23 cellular contexts compared by ENCODE assay signal in the genomic region with DNA sequence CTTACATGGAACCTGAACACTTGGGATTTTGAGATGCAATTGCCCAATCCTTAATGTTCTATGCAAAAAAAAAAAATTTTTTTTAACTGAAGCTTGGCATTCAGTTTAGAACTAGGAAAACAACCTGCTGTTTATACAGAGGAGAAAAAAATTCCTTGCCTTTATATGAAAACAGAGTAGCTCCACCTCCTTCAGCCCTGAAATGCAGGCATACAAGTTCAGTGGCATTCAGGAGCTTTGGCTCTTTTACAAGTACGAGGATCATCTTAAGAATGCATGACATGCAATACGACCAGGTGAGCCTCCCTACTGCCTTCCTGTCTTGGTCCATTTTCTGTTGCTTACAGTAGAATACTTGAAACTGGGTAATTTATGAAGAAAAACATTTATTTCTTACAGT. TPM values are rescaled to one million over a fixed set of nuclear protein-coding genes. Genes with fewer than 3 reads are reported as not detected.
DNase-seq lines count a peak whose midpoint lies in the region; ATAC-seq and TF ChIP-seq lines count a peak whose summit lies in the region.
"Had no signal": no experiment of that assay in that cellular context is flagged by ENCODE, and none has a peak within 500 bp of the region (broad histone marks: within the 10 kb centered on the region; RNA-seq: fewer than 3 reads in every experiment).

No MANE protein-coding gene starts in this region.

- H3K4me1 Mint-ChIP-seq in WTC11: peaks cover 10% of the 10 kb centered on the region

- H3K9me3 Mint-ChIP-seq in WTC11: no peaks in the 10 kb centered on the region; the same call in 1 of the 2 replicates
- H3K9me3 Mint-ChIP-seq: CD4-positive, alpha-beta T cell had no signal

- H3K4me3 Mint-ChIP-seq in WTC11: no peak overlapping the region
- H3K4me3 Mint-ChIP-seq: CD4-positive, alpha-beta T cell had no signal

- CTCF ChIA-PET in WTC11 (lab: Charles Lee): interaction anchor here (0.6 to 1.4 kb wide), 2 partner anchors 23 to 41 kb away, joined by 3 to 7 read pairs; no protein-coding TSS in a partner anchor

- POLR2A ChIA-PET in WTC11 (lab: Charles Lee): no interaction called here

- WGBS in right cardiac atrium: 60% methylated on average over 2 of the region's 2 CpGs

- H3K36me3 ChIP-seq in upper lobe of right lung: no peaks in the 10 kb centered on the region
- H3K36me3 ChIP-seq: BLaER1 had no signal

- no peak overlapping the region for H3K4me3 ChIP-seq in upper lobe of right lung
- H3K4me3 ChIP-seq in right cardiac atrium (ENCODE audit: low read length): no peak overlapping the region
- H3K4me3 ChIP-seq: BLaER1 had no signal

- H3K9me3 ChIP-seq in upper lobe of right lung (no peaks in the 10 kb centered on the region), right cardiac atrium (ENCODE audit: control insufficient read depth, low read length) (no peaks in the 10 kb centered on the region)
- H3K9me3 ChIP-seq: BLaER1 had no signal

- DNase-seq in ELF-1 (ENCODE audit: low read depth, low spot score) (peak; percentile 5), WTC11 (ENCODE audit: low spot score) (no peak), islet precursor cell (peak; percentile 69), upper lobe of right lung (no peak), right cardiac atrium (no peak), SKM-1 (lab: John Stamatoyannopoulos, UW; ENCODE audit: unreplicated experiment) (no peak)
- DNase-seq: CD4-positive, alpha-beta T cell; DMS53; HCEC 1CT; IMR-90; NCI-H1048; NCI-H1417 treated with DMSO at 0.1 percent for 48 hours; NCI-H1694 treated with DMSO at 0.1 percent for 48 hours; NCI-H2081; NCI-H226; NCI-H510A; NCI-H69; Right ventricle myocardium superior; RPMI8226 had no signal

- ATAC-seq in WTC11 (peak; percentile 48), upper lobe of right lung (peak; percentile 67), right cardiac atrium (no peak), SK-N-SH treated with all-trans-retinoic acid at 6 μM for 48 hours (no peak)

- H3K4me1 ChIP-seq in upper lobe of right lung: no peaks in the 10 kb centered on the region
- H3K4me1 ChIP-seq in right cardiac atrium (ENCODE audit: control insufficient read depth, insufficient read depth, low read length): no peaks in the 10 kb centered on the region
- H3K4me1 ChIP-seq: BLaER1 had no signal

- no peaks in the 10 kb centered on the region for H3K27me3 Mint-ChIP-seq in WTC11 (ENCODE audit: low read depth)

- no peaks in the 10 kb centered on the region for H3K36me3 Mint-ChIP-seq in WTC11

- intact Hi-C loops in upper lobe of right lung (cut with DNase I) (no loop called here), right cardiac atrium (cut with DNase I) (no loop called here)

- no peak for TF ChIP-seq CTCF in WTC11 (IDR thresholded peaks at IDR 0.05)
- TF ChIP-seq CTCF in upper lobe of right lung (IDR thresholded peaks at IDR 0.05): no peak

- H3K27me3 ChIP-seq in upper lobe of right lung: no peaks in the 10 kb centered on the region
- H3K27me3 ChIP-seq in right cardiac atrium (ENCODE audit: control insufficient read depth, insufficient read depth): no peaks in the 10 kb centered on the region
- H3K27me3 ChIP-seq: BLaER1 had no signal

- H3K27ac Mint-ChIP-seq in WTC11: no peak overlapping the region
- H3K27ac Mint-ChIP-seq: CD4-positive, alpha-beta T cell had no signal

- no peak overlapping the region for H3K27ac ChIP-seq in upper lobe of right lung
- no peak overlapping the region for H3K27ac ChIP-seq in right cardiac atrium (ENCODE audit: low read length)
- H3K27ac ChIP-seq: BLaER1, KMS-11 had no signal

TF ChIP-seq in WTC11, 78 proteins besides CTCF, POLR2A, EP300 and RAD21 (continues in another document):
- TF ChIP-seq, protein P1, sequence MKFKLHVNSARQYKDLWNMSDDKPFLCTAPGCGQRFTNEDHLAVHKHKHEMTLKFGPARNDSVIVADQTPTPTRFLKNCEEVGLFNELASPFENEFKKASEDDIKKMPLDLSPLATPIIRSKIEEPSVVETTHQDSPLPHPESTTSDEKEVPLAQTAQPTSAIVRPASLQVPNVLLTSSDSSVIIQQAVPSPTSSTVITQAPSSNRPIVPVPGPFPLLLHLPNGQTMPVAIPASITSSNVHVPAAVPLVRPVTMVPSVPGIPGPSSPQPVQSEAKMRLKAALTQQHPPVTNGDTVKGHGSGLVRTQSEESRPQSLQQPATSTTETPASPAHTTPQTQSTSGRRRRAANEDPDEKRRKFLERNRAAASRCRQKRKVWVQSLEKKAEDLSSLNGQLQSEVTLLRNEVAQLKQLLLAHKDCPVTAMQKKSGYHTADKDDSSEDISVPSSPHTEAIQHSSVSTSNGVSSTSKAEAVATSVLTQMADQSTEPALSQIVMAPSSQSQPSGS (CRISPR knock-in tag; IDR thresholded peaks at IDR 0.05; ENCODE audit: borderline replicate concordance, low read depth): no peak
- TF ChIP-seq, protein P2, sequence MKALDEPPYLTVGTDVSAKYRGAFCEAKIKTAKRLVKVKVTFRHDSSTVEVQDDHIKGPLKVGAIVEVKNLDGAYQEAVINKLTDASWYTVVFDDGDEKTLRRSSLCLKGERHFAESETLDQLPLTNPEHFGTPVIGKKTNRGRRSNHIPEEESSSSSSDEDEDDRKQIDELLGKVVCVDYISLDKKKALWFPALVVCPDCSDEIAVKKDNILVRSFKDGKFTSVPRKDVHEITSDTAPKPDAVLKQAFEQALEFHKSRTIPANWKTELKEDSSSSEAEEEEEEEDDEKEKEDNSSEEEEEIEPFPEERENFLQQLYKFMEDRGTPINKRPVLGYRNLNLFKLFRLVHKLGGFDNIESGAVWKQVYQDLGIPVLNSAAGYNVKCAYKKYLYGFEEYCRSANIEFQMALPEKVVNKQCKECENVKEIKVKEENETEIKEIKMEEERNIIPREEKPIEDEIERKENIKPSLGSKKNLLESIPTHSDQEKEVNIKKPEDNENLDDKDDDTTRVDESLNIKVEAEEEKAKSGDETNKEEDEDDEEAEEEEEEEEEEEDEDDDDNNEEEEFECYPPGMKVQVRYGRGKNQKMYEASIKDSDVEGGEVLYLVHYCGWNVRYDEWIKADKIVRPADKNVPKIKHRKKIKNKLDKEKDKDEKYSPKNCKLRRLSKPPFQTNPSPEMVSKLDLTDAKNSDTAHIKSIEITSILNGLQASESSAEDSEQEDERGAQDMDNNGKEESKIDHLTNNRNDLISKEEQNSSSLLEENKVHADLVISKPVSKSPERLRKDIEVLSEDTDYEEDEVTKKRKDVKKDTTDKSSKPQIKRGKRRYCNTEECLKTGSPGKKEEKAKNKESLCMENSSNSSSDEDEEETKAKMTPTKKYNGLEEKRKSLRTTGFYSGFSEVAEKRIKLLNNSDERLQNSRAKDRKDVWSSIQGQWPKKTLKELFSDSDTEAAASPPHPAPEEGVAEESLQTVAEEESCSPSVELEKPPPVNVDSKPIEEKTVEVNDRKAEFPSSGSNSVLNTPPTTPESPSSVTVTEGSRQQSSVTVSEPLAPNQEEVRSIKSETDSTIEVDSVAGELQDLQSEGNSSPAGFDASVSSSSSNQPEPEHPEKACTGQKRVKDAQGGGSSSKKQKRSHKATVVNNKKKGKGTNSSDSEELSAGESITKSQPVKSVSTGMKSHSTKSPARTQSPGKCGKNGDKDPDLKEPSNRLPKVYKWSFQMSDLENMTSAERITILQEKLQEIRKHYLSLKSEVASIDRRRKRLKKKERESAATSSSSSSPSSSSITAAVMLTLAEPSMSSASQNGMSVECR (CRISPR knock-in tag; IDR thresholded peaks at IDR 0.05; ENCODE audit: borderline replicate concordance): no peak
- TF ChIP-seq IRF2 (CRISPR knock-in tag; IDR thresholded peaks at IDR 0.05; ENCODE audit: borderline replicate concordance, low read depth): no peak

TF ChIP-seq in SK-N-SH treated with all-trans-retinoic acid at 6 μM for 48 hours, 23 proteins besides CTCF, POLR2A, EP300 and RAD21 (continues in another document):
- TF ChIP-seq PPARA (CRISPR knock-in tag; IDR thresholded peaks at IDR 0.05; ENCODE audit: borderline replicate concordance) (no peak), TOX (CRISPR knock-in tag; IDR thresholded peaks at IDR 0.05; ENCODE audit: borderline replicate concordance) (no peak), CSDC2 (CRISPR knock-in tag; IDR thresholded peaks at IDR 0.05) (no peak), ZNF8 (CRISPR knock-in tag; IDR thresholded peaks at IDR 0.05) (no peak), ZFP30 (CRISPR knock-in tag; IDR thresholded peaks at IDR 0.05) (no peak), ZNF565 (CRISPR knock-in tag; conservative IDR thresholded peaks at IDR 0.05; ENCODE audit: low read depth) (no peak), ISL1 (CRISPR knock-in tag; IDR thresholded peaks at IDR 0.05) (no peak), SNAI2 (CRISPR knock-in tag; IDR thresholded peaks at IDR 0.05) (no peak)
- TF ChIP-seq, protein P3, sequence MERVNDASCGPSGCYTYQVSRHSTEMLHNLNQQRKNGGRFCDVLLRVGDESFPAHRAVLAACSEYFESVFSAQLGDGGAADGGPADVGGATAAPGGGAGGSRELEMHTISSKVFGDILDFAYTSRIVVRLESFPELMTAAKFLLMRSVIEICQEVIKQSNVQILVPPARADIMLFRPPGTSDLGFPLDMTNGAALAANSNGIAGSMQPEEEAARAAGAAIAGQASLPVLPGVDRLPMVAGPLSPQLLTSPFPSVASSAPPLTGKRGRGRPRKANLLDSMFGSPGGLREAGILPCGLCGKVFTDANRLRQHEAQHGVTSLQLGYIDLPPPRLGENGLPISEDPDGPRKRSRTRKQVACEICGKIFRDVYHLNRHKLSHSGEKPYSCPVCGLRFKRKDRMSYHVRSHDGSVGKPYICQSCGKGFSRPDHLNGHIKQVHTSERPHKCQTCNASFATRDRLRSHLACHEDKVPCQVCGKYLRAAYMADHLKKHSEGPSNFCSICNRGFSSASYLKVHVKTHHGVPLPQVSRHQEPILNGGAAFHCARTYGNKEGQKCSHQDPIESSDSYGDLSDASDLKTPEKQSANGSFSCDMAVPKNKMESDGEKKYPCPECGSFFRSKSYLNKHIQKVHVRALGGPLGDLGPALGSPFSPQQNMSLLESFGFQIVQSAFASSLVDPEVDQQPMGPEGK (CRISPR knock-in tag; IDR thresholded peaks at IDR 0.05; ENCODE audit: borderline replicate concordance): no peak
- TF ChIP-seq, protein P4, sequence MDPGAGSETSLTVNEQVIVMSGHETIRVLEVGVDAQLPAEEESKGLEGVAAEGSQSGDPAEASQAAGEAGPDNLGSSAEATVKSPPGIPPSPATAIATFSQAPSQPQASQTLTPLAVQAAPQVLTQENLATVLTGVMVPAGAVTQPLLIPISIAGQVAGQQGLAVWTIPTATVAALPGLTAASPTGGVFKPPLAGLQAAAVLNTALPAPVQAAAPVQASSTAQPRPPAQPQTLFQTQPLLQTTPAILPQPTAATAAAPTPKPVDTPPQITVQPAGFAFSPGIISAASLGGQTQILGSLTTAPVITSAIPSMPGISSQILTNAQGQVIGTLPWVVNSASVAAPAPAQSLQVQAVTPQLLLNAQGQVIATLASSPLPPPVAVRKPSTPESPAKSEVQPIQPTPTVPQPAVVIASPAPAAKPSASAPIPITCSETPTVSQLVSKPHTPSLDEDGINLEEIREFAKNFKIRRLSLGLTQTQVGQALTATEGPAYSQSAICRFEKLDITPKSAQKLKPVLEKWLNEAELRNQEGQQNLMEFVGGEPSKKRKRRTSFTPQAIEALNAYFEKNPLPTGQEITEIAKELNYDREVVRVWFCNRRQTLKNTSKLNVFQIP (CRISPR knock-in tag; IDR thresholded peaks at IDR 0.05; ENCODE audit: borderline replicate concordance, low read depth): no peak

RNA-seq across cellular contexts. Expression of a gene that starts 20.4 kb away (rescaled TPM):
- total RNA-seq in WTC11 (2021) (not detected in 3 replicates), upper lobe of right lung (not detected), right cardiac atrium (not detected)
- polyA plus RNA-seq in right cardiac atrium: not detected
- total RNA-seq: CD4-positive, alpha-beta T cell; IMR-90; Right ventricle myocardium superior had no signal
- polyA plus RNA-seq: AG04450, IMR-90 had no signal

Comparison
In these comparisons a context has a peak if more than half of its experiments do, and no peak if none do; other contexts are left out.
1. DNase-seq: peak in ELF-1 (single experiment) and islet precursor cell (single experiment); none in WTC11 (single experiment), upper lobe of right lung (single experiment), right cardiac atrium (0 of 3) and SKM-1 (single experiment).
2. ATAC-seq: peak in WTC11 (single experiment) and upper lobe of right lung (single experiment); none in right cardiac atrium (0 of 2) and SK-N-SH treated with all-trans-retinoic acid at 6 μM for 48 hours (single experiment).